8 cellular contexts compared by ENCODE assay signal in the genomic region with DNA sequence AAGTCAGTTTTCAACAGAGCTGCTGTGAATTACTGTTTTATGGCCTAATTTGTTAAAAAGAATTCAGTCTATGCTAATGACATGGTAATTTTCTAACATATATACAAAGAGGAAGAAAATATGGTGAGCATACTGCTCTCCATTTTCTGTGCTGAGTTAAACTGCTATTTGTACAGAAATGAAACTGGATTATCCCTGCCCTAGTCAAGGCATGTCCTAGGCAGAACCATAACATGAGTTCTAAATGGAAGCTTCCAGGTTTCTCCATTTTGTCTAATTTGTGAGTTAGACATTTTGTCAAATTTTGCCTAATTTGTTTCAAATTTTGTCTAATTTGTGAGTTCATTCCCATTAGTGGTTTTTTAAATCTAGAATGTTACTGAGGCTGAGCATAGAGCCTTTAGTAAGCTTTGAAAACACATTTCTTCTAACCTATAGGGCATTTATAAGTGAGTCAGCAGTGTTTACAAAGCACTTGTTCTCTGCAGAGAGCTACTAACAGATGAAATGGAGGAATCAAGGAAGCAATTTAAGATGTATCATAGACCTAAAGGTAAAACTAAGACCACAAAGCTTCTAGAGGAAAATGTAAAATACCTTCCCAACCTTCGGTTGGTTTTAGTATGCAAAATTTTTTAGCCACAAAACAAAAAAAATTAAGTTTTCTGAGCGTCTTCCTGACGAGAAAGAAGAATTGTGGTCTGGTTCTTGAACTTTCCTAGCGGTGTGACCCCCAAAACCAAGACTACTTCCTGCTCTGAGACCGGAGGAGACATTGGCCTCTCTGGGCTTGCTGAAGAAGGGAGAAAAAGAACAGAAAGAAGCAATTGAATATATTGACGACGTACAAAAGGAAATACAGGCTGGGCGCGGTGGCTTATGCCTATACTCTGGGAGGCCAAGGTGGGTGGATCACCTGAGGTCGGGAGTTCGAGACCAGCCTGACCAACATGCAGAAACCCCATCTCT. TPM values are rescaled to one million over a fixed set of nuclear protein-coding genes. Genes with fewer than 3 reads are reported as not detected.
DNase-seq lines count a peak whose midpoint lies in the region; ATAC-seq and TF ChIP-seq lines count a peak whose summit lies in the region.

No MANE protein-coding gene starts in this region.

- H3K27me3 Mint-ChIP-seq in activated naive CD4-positive, alpha-beta T cell treated with anti-CD3 and anti-CD28 coated beads for 36 hours (ENCODE audit: low read depth): no peaks in the 10 kb centered on the region

- H3K9me3 Mint-ChIP-seq in activated naive CD4-positive, alpha-beta T cell treated with anti-CD3 and anti-CD28 coated beads for 36 hours: no peaks in the 10 kb centered on the region

- CTCF ChIA-PET in activated naive CD4-positive, alpha-beta T cell treated with anti-CD3 and anti-CD28 coated beads for 36 hours (lab: Charles Lee): interaction anchor here (0.9 to 3.8 kb wide), 9 partner anchors 11 to 101 kb away, joined by 3 to 24 read pairs (median 5); a partner anchor contains a TSS

- no peaks in the 10 kb centered on the region for H3K27me3 ChIP-seq in suprapubic skin

- WGBS in urinary bladder: 89% methylated on average over 11 of the region's 11 CpGs
- WGBS in suprapubic skin: 91% methylated on average over 11 of the region's 11 CpGs

- H3K4me1 ChIP-seq in urinary bladder (ENCODE audit: insufficient read depth) (no peaks in the 10 kb centered on the region), suprapubic skin (peaks cover 3% of the 10 kb centered on the region)

- no peaks in the 10 kb centered on the region for H3K36me3 Mint-ChIP-seq in activated naive CD4-positive, alpha-beta T cell treated with anti-CD3 and anti-CD28 coated beads for 36 hours (ENCODE audit: low read depth)

- peak overlapping the region; percentile 70 for H3K27ac Mint-ChIP-seq in activated naive CD4-positive, alpha-beta T cell treated with anti-CD3 and anti-CD28 coated beads for 36 hours

- H3K4me3 Mint-ChIP-seq in activated naive CD4-positive, alpha-beta T cell treated with anti-CD3 and anti-CD28 coated beads for 36 hours: peak overlapping the region; percentile 17

- peaks cover 17% of the 10 kb centered on the region for H3K4me1 Mint-ChIP-seq in activated naive CD4-positive, alpha-beta T cell treated with anti-CD3 and anti-CD28 coated beads for 36 hours (ENCODE audit: low read depth)

- peak; percentile 44 for DNase-seq in stimulated activated CD4-positive, alpha-beta T cell treated with anti-CD3 and anti-CD28 coated beads, Interleukin-15, amount 100 ng/mL, for 24 hours
- no peak for DNase-seq in stimulated activated CD4-positive, alpha-beta T cell treated with anti-CD3 and anti-CD28 coated beads, Interleukin-4, amount 100 ng/mL, for 4 hours
- peak; percentile 45 for DNase-seq in activated naive CD4-positive, alpha-beta T cell treated with anti-CD3 and anti-CD28 coated beads for 36 hours
- DNase-seq in suprapubic skin (ENCODE audit: low spot score in 2 of 2) (no peak), ACHN (no peak), NCI-H2081 (lab: John Stamatoyannopoulos, UW) (no peak)

- in situ Hi-C loops in ACHN (cut with HindIII; ENCODE audit: low pct_ligation_motif_present, low pct_unique_long_range_greater_than_20kb, low sequenced_read_pairs): no loop called here

- H3K36me3 ChIP-seq in urinary bladder (ENCODE audit: insufficient read depth) (no peaks in the 10 kb centered on the region), suprapubic skin (no peaks in the 10 kb centered on the region)

- ATAC-seq in HG03196 (IDR thresholded peaks at IDR 0.05; ENCODE audit: unreplicated experiment): peak; percentile 57

- TF ChIP-seq CTCF in suprapubic skin (IDR thresholded peaks at IDR 0.05): no peak

- H3K27ac ChIP-seq in urinary bladder (ENCODE audit: low read depth): peak overlapping the region; percentile 2
- H3K27ac ChIP-seq in suprapubic skin: no peak overlapping the region

- TF ChIP-seq EP300 in suprapubic skin (IDR thresholded peaks at IDR 0.05): no peak

- intact Hi-C loops in activated naive CD4-positive, alpha-beta T cell treated with anti-CD3 and anti-CD28 coated beads for 36 hours (cut with micrococcal nuclease): loop anchor here (1.0 kb wide), 1 partner anchor 10 kb away; a partner anchor contains a TSS

- H3K9me3 ChIP-seq in suprapubic skin: no peaks in the 10 kb centered on the region

- no peak for TF ChIP-seq POLR2A in suprapubic skin (IDR thresholded peaks at IDR 0.05)

- H3K4me3 ChIP-seq in urinary bladder (ENCODE audit: low read depth, low read length): no peak overlapping the region
- H3K4me3 ChIP-seq in suprapubic skin: no peak overlapping the region

RNA-seq across cellular contexts. Expression of a gene that starts 9.8 kb away (rescaled TPM):
- total RNA-seq in activated naive CD4-positive, alpha-beta T cell treated with anti-CD3 and anti-CD28 coated beads for 36 hours: under 1 TPM; 0.12 to 0.69 TPM
- total RNA-seq in urinary bladder: 2.6 TPM
- polyA plus RNA-seq in urinary bladder: 4.7 TPM
- total RNA-seq in suprapubic skin: 1 to 10 TPM; 1.1 to 4.2 (median 2.4) TPM

RNA-seq across cellular contexts. Expression of a gene that starts 48.1 kb away (rescaled TPM):
- total RNA-seq in activated naive CD4-positive, alpha-beta T cell treated with anti-CD3 and anti-CD28 coated beads for 36 hours: under 1 TPM in 1 of 2 experiments, not detected in 1; 0.19 TPM
- total RNA-seq in urinary bladder (5.0 TPM), suprapubic skin (10 to 100 TPM; 14.7 to 44.3 (median 30.9) TPM)
- polyA plus RNA-seq in urinary bladder: 4.2 TPM

Comparison
In these comparisons a context has a peak if more than half of its experiments do, and no peak if none do; other contexts are left out.
1. DNase-seq: peak in stimulated activated CD4-positive, alpha-beta T cell treated with anti-CD3 and anti-CD28 coated beads, Interleukin-15, amount 100 ng/mL, for 24 hours (single experiment) and activated naive CD4-positive, alpha-beta T cell treated with anti-CD3 and anti-CD28 coated beads for 36 hours (single experiment); none in stimulated activated CD4-positive, alpha-beta T cell treated with anti-CD3 and anti-CD28 coated beads, Interleukin-4, amount 100 ng/mL, for 4 hours (0 of 2), suprapubic skin (0 of 2), ACHN (single experiment) and NCI-H2081 (0 of 2).